In the genomic region with DNA sequence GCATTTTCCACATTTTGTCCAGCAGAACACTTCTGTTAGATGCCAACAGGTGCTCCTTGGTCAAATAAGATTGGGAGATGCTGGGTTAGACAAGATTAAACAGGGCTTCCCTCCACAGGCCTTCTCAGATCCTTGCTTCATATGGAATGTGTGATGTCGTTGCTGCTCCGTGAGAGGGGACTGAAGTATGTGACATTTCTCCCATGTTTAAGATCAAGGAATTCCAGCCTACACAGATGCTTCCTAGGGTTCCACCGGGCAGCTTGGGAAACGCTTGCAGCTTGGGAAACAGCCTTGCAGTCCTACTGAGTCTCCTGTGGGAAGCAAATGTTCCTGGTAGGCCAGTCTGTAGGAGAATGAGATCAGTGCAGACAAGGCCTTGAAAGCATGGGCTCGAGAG, we compare ENCODE assay signal across 36 cellular contexts. TPM values are rescaled to one million over a fixed set of nuclear protein-coding genes. Genes with fewer than 3 reads are reported as not detected.
"Had no signal": no experiment of that assay in that cellular context is flagged by ENCODE, and none has a peak within 500 bp of the region (broad histone marks: within the 10 kb centered on the region; RNA-seq: fewer than 3 reads in every experiment).

No MANE protein-coding gene starts in this region.

- H3K4me1 ChIP-seq: adrenal gland, Peyer's patch had no signal

- H3K27me3 ChIP-seq: adrenal gland, MG63, Peyer's patch had no signal

- DNase-seq: activated B cell treated with CpG ODN at 0.5 μM for 24 hours; activated CD4-positive, alpha-beta memory T cell treated with anti-CD3 and anti-CD28 coated beads for 36 hours; activated CD4-positive, alpha-beta T cell treated with anti-CD3 and anti-CD28 coated beads for 4 hours; activated CD4-positive, alpha-beta T cell treated with anti-CD3 and anti-CD28 coated beads, Interleukin-2, amount 50 U/mL, for 1 hour; activated CD4-positive, CD25-positive, alpha-beta regulatory T cell treated with anti-CD3 and anti-CD28 coated beads, Interleukin-2, amount 50 U/mL, for 72 hours; activated CD8-positive, alpha-beta memory T cell treated with anti-CD3 and anti-CD28 coated beads, Interleukin-2, amount 50 U/mL, for 4 hours; activated gamma-delta T cell treated with Interleukin-2 at 50 U/mL for 16 hours; activated naive CD4-positive, alpha-beta T cell treated with anti-CD3 and anti-CD28 coated beads for 36 hours; activated T-cell treated with anti-CD3 and anti-CD28 coated beads for 4 hours; activated T-cell treated with anti-CD3 and anti-CD28 coated beads, Interleukin-2, amount 50 U/mL, for 4 hours; adrenal gland; Kasumi-1; KG1; MG63; MV-4-11; NCI-H1092; NCI-H146; NCI-H187; NCI-H2029 treated with DMSO at 0.1 percent for 48 hours; NCI-H2107; NCI-H2171; NCI-H510A; NCI-H526; NCI-H748 treated with DMSO at 0.1 percent for 48 hours; NK-92 treated with Interleukin-12 subunit alpha and Interleukin-12 subunit beta, amount 100 ng/mL, for 24 hours; PC-3; Peyer's patch; RPMI8226; SHP77 treated with DMSO at 0.1 percent for 48 hours; T-cell; T-helper 17 cell had no signal

- H3K27ac ChIP-seq: adrenal gland, Peyer's patch, VCaP had no signal

- H3K4me1 Mint-ChIP-seq: activated B cell treated with CpG ODN at 0.5 μM for 24 hours, brain, T-cell, T-helper 17 cell had no signal

- H3K9me3 Mint-ChIP-seq: activated B cell treated with CpG ODN at 0.5 μM for 24 hours; activated CD4-positive, alpha-beta memory T cell treated with anti-CD3 and anti-CD28 coated beads for 36 hours; activated naive CD4-positive, alpha-beta T cell treated with anti-CD3 and anti-CD28 coated beads for 36 hours; activated T-cell treated with anti-CD3 and anti-CD28 coated beads, Interleukin-2, amount 50 U/mL, for 4 hours had no signal

- H3K4me3 Mint-ChIP-seq: activated B cell treated with CpG ODN at 0.5 μM for 24 hours; activated CD4-positive, alpha-beta memory T cell treated with anti-CD3 and anti-CD28 coated beads for 36 hours; activated naive CD4-positive, alpha-beta T cell treated with anti-CD3 and anti-CD28 coated beads for 36 hours; activated T-cell treated with anti-CD3 and anti-CD28 coated beads, Interleukin-2, amount 50 U/mL, for 4 hours; activated T-helper 1 cell treated with anti-CD3 and anti-CD28 coated beads, Interleukin-12 subunit alpha, Interleukin-12 subunit beta, Interleukin-2, Interleukin-4 antibody, amounts not matched to agents 30 ng/mL and 10 ng/mL and 1 ng/mL, durations not matched to agents 14 hours and 24 hours and 36 hours; brain; T-cell; T-helper 17 cell had no signal

- FAIRE-seq: bronchial epithelial cell had no signal

- H3K9me3 ChIP-seq: adrenal gland, MG63, Peyer's patch had no signal

- H3K4me3 ChIP-seq: adrenal gland, MG63, Peyer's patch had no signal

- H3K27ac Mint-ChIP-seq: activated B cell treated with CpG ODN at 0.5 μM for 24 hours; activated CD4-positive, alpha-beta memory T cell treated with anti-CD3 and anti-CD28 coated beads for 36 hours; activated naive CD4-positive, alpha-beta T cell treated with anti-CD3 and anti-CD28 coated beads for 36 hours; activated naive CD4-positive, alpha-beta T cell treated with anti-CD3 and anti-CD28 coated beads, Interleukin-2, amount 50 U/mL, for 72 hours; activated T-helper 1 cell treated with anti-CD3 and anti-CD28 coated beads, Interleukin-12 subunit alpha, Interleukin-12 subunit beta, Interleukin-2, Interleukin-4 antibody, amounts not matched to agents 30 ng/mL and 10 ng/mL and 1 ng/mL, durations not matched to agents 14 hours and 24 hours and 36 hours; brain; T-cell; T-helper 17 cell had no signal

- H3K36me3 ChIP-seq: adrenal gland, MG63, Peyer's patch had no signal

- H3K36me3 Mint-ChIP-seq: activated CD4-positive, alpha-beta memory T cell treated with anti-CD3 and anti-CD28 coated beads for 36 hours; brain; T-cell had no signal

RNA-seq across cellular contexts. Expression of a gene that starts 31.9 kb away (rescaled TPM):
- total RNA-seq: activated B cell treated with CpG ODN at 0.5 μM for 24 hours; activated CD4-positive, alpha-beta memory T cell treated with anti-CD3 and anti-CD28 coated beads for 36 hours; activated naive CD4-positive, alpha-beta T cell treated with anti-CD3 and anti-CD28 coated beads for 36 hours; activated naive CD4-positive, alpha-beta T cell treated with anti-CD3 and anti-CD28 coated beads, Interleukin-2, amount 50 U/mL, for 72 hours; activated T-cell treated with anti-CD3 and anti-CD28 coated beads, Interleukin-2, amount 50 U/mL, for 4 hours; PC-3; T-cell; T-helper 17 cell had no signal
